9 cellular contexts compared by ENCODE assay signal in genomic region chr5:36301858-36302603, GRCh38.
DNase-seq lines count a peak whose midpoint lies in the region; ATAC-seq and TF ChIP-seq lines count a peak whose summit lies in the region.
"Had no signal": no experiment of that assay in that cellular context is flagged by ENCODE, and none has a peak within 500 bp of the region (broad histone marks: within the 10 kb centered on the region; RNA-seq: fewer than 3 reads in every experiment).

TSS of gene RANBP3L (minus strand) at chr5:36301902. CDS start at chr5:36301416, 486 bp downstream.

- ATAC-seq in GM21528 (IDR thresholded peaks at IDR 0.05; ENCODE audit: low FRiP score, unreplicated experiment), result no peak
- no peak for ATAC-seq in GM18873 (IDR thresholded peaks at IDR 0.05; ENCODE audit: low FRiP score, unreplicated experiment)
- ATAC-seq: HCT116 had no signal

- H4K20me1 ChIP-seq in MM.1S (ENCODE audit: insufficient read depth, low read length), result no peaks in the 10 kb centered on the region

- H3K36me3 ChIP-seq in MM.1S (replicated peaks; ENCODE audit: insufficient read depth, low read length) (no peaks in the 10 kb centered on the region), muscle layer of duodenum (ENCODE audit: control insufficient read depth in 1 of 2, insufficient read depth in 2 of 2, low read length in 2 of 2) (no peaks in the 10 kb centered on the region)

- H3K27me3 ChIP-seq in MM.1S (replicated peaks; ENCODE audit: insufficient read depth, low read length) (no peaks in the 10 kb centered on the region), muscle layer of duodenum (ENCODE audit: low read depth, low read length) (no peaks in the 10 kb centered on the region)

- no peaks in the 10 kb centered on the region for H3F3A ChIP-seq in MM.1S (ENCODE audit: insufficient read depth, low read length)

- H3K9ac ChIP-seq in MM.1S (ENCODE audit: low read length), result no peak within 1 kb of the TSS; the same call in 1 of the 2 replicates

- peak within 1 kb of the TSS; percentile 67 for H3K4me2 ChIP-seq in MM.1S (ENCODE audit: low read depth, low read length)

- peaks cover 11% of the 10 kb centered on the region; the same call in 1 of the 2 replicates for H3K4me1 ChIP-seq in MM.1S (ENCODE audit: low read length)
- peaks cover 0 to 16% of the 10 kb centered on the region in 2 donors for H3K4me1 ChIP-seq in muscle layer of duodenum (ENCODE audit: control insufficient read depth in 1 of 2, insufficient read depth in 2 of 2, low read length in 2 of 2)

- TF ChIP-seq CTCF in GM12865 (IDR thresholded peaks at IDR 0.05; ENCODE audit: insufficient read depth, low read depth, low read length, missing control alignments), result no peak
- TF ChIP-seq CTCF in MM.1S (IDR thresholded peaks at IDR 0.05; ENCODE audit: low read length), result no peak
- no peak for TF ChIP-seq CTCF in coronary artery (IDR thresholded peaks at IDR 0.05)

- peak within 1 kb of the TSS; percentile 0; the same call in 1 of the 2 replicates for H3K27ac ChIP-seq in MM.1S (ENCODE audit: low read length)
- peak within 1 kb of the TSS; percentile 76 to 83 for H3K27ac ChIP-seq in coronary artery
- peak within 1 kb of the TSS; percentile 60 for H3K27ac ChIP-seq in muscle layer of duodenum (ENCODE audit: low read length)

- no peaks in the 10 kb centered on the region for H3K9me2 ChIP-seq in MM.1S (replicated peaks; ENCODE audit: insufficient read depth, low read length)

- DNase-seq in GM12865 (ENCODE audit: low read depth), result peak; percentile 21
- DNase-seq in MM.1S, result peak; percentile 78
- no peak for DNase-seq in coronary artery (ENCODE audit: low spot score)
- no peak for DNase-seq in ecto neural progenitor cell (ENCODE audit: low spot score)
- no peak for DNase-seq in AG20443 (ENCODE audit: low spot score)

- H2AFZ ChIP-seq in MM.1S (ENCODE audit: low read length), result peak within 1 kb of the TSS; percentile 48

- no peaks in the 10 kb centered on the region for H3K9me3 ChIP-seq in MM.1S (replicated peaks; ENCODE audit: insufficient read depth, low read length)
- H3K9me3 ChIP-seq in muscle layer of duodenum (ENCODE audit: control insufficient read depth in 1 of 2, low read length in 2 of 2), result no peaks in the 10 kb centered on the region

- H3K4me3 ChIP-seq in GM12865 (ENCODE audit: low read depth, low read length) (no peak within 1 kb of the TSS), MM.1S (ENCODE audit: low read length) (peak within 1 kb of the TSS; percentile 47), coronary artery (peak within 1 kb of the TSS; percentile 72), muscle layer of duodenum (ENCODE audit: low read depth in 1 of 2, low read length in 2 of 2) (peak within 1 kb of the TSS; percentile 34 to 53)

- no peaks in the 10 kb centered on the region for H3K79me2 ChIP-seq in MM.1S (ENCODE audit: low read length)

Comparison
In these comparisons a context has a peak if more than half of its experiments do, and no peak if none do; other contexts are left out.
1. DNase-seq: peak in GM12865 (single experiment) and MM.1S (single experiment); none in coronary artery (single experiment), ecto neural progenitor cell (single experiment) and AG20443 (single experiment).
2. H3K27ac ChIP-seq: peak in every context shown above with its lines; median percentile 80 in coronary artery; 60 in muscle layer of duodenum; 0 in MM.1S.